ENCODE assay signal across 9 cellular contexts in genomic region chr17:4969551-4970231, GRCh38. TPM values are rescaled to one million over a fixed set of nuclear protein-coding genes. Genes with fewer than 3 reads are reported as not detected.
DNase-seq lines count a peak whose midpoint lies in the region; ATAC-seq and TF ChIP-seq lines count a peak whose summit lies in the region.
"Had no signal": no experiment of that assay in that cellular context is flagged by ENCODE, and none has a peak within 500 bp of the region (broad histone marks: within the 10 kb centered on the region; RNA-seq: fewer than 3 reads in every experiment).

No MANE protein-coding gene starts in this region.

- peaks cover 49% of the 10 kb centered on the region for H3K36me3 Mint-ChIP-seq in stimulated activated memory B cell treated with anti-CD40 and anti-IgM and Interleukin-4, amounts not matched to agents 10 μg/mL and 1 μg/mL and 100 μg/mL, for 72 hours

- H3K36me3 ChIP-seq in NT2/D1 (ENCODE audit: insufficient read depth, insufficient read length, low read length) = peaks cover 49% of the 10 kb centered on the region

- H3K27me3 Mint-ChIP-seq in stimulated activated memory B cell treated with anti-CD40 and anti-IgM and Interleukin-4, amounts not matched to agents 10 μg/mL and 1 μg/mL and 100 μg/mL, for 72 hours = no peaks in the 10 kb centered on the region

- peaks cover 3% of the 10 kb centered on the region for H3K27me3 ChIP-seq in NT2/D1 (ENCODE audit: insufficient read depth, insufficient read length)

- no peaks in the 10 kb centered on the region for H3K9me3 Mint-ChIP-seq in stimulated activated memory B cell treated with anti-CD40 and anti-IgM and Interleukin-4, amounts not matched to agents 10 μg/mL and 1 μg/mL and 100 μg/mL, for 72 hours
- H3K9me3 Mint-ChIP-seq: mesothelial cell of epicardium had no signal

- no peak for ATAC-seq in stimulated activated memory B cell treated with anti-CD40 and anti-IgM and Interleukin-4, amounts not matched to agents 10 μg/mL and 1 μg/mL and 100 μg/mL, for 72 hours
- no peak for ATAC-seq in sciatic nerve

- H3K9ac ChIP-seq in NT2/D1 (ENCODE audit: insufficient read length, low read depth) = peak overlapping the region; percentile 95

- TF ChIP-seq CTCF in epithelial cell of proximal tubule (conservative IDR thresholded peaks at IDR 0.05; ENCODE audit: low read depth, low read length) = no peak

- DNase-seq in ELR (ENCODE audit: low read depth) (peak; percentile 47), NT2/D1 (ENCODE audit: low read depth, low spot score) (no peak), epithelial cell of proximal tubule (ENCODE audit: low read depth) (no peak), skeletal muscle cell (ENCODE audit: low read depth) (no peak), sciatic nerve (ENCODE audit: low spot score) (no peak), NCI-H2196 (lab: John Stamatoyannopoulos, UW; ENCODE audit: unreplicated experiment) (no peak)
- DNase-seq: NCI-H187 treated with DMSO at 0.1 percent for 48 hours had no signal

- no peaks in the 10 kb centered on the region for H3K9me3 ChIP-seq in NT2/D1 (ENCODE audit: insufficient read depth, low read length)

- peaks cover 9% of the 10 kb centered on the region for H3K4me1 ChIP-seq in NT2/D1 (ENCODE audit: insufficient read depth, insufficient read length)

- intact Hi-C loops in sciatic nerve (cut with DNase I) = no loop called here

- H3K27ac Mint-ChIP-seq in stimulated activated memory B cell treated with anti-CD40 and anti-IgM and Interleukin-4, amounts not matched to agents 10 μg/mL and 1 μg/mL and 100 μg/mL, for 72 hours = no peak overlapping the region

- H3K4me3 ChIP-seq in NT2/D1 (ENCODE audit: insufficient read length, low read depth) (peak overlapping the region; percentile 91), epithelial cell of proximal tubule (ENCODE audit: low read depth, low read length) (peak overlapping the region; percentile 82), skeletal muscle cell (ENCODE audit: low read depth, low read length) (peak overlapping the region; percentile 75)

- peaks cover 15% of the 10 kb centered on the region for H3K4me1 Mint-ChIP-seq in stimulated activated memory B cell treated with anti-CD40 and anti-IgM and Interleukin-4, amounts not matched to agents 10 μg/mL and 1 μg/mL and 100 μg/mL, for 72 hours

- no peak overlapping the region for H3K4me3 Mint-ChIP-seq in stimulated activated memory B cell treated with anti-CD40 and anti-IgM and Interleukin-4, amounts not matched to agents 10 μg/mL and 1 μg/mL and 100 μg/mL, for 72 hours

RNA-seq across cellular contexts. Expression of gene SPAG7, which starts 2.1 kb away (rescaled TPM):
- total RNA-seq in epithelial cell of proximal tubule (67.7 and 80.8 TPM in 2 replicates), sciatic nerve (50.8 TPM)

RNA-seq across cellular contexts. Expression of gene CAMTA2, which starts 17.8 kb away (rescaled TPM):
- 10.6 and 16.7 TPM in 2 replicates for total RNA-seq in epithelial cell of proximal tubule
- 62.9 TPM for total RNA-seq in sciatic nerve

RNA-seq across cellular contexts. Expression of gene ENO3, which starts 18.8 kb away (rescaled TPM):
- total RNA-seq in epithelial cell of proximal tubule (0.43 and 2.0 TPM in 2 replicates), sciatic nerve (5.1 TPM)

RNA-seq across cellular contexts. Expression of gene PFN1, which starts 21.4 kb away (rescaled TPM):
- total RNA-seq in epithelial cell of proximal tubule (1,802 and 2,074 TPM in 2 replicates), sciatic nerve (234 TPM)

RNA-seq across cellular contexts. Expression of gene INCA1, which starts 27.6 kb away (rescaled TPM):
- total RNA-seq in epithelial cell of proximal tubule (0.14 TPM in 1 of 2 replicates, not detected in the other), sciatic nerve (1.6 TPM)
